31 cellular contexts compared by ENCODE assay signal in the genomic region with DNA sequence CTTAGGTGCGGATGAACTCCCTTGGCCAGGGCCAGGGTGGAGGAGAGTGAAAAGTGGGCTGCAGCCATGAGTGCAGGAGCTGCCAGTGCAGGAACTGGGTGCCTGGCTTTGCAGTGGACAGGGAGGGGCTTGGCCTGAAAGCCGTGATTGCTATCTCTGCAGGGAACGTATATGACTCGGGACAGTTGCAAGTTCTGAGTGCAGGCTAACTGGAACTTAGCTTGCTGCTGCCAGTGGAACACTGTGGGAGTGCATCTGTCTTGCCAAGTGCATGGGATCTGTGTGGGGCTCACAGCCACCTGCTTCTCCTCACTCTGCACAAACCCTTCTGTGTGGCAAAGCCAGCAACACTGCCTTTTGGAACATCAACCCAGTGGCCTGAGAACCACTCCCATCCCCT.
"Had no signal": no experiment of that assay in that cellular context is flagged by ENCODE, and none has a peak within 500 bp of the region (broad histone marks: within the 10 kb centered on the region; RNA-seq: fewer than 3 reads in every experiment).

No MANE protein-coding gene starts in this region.

- H3K4me2 ChIP-seq: neural progenitor cell had no signal

- ATAC-seq: left colon; left lung; lower lobe of right lung; natural killer cell; sciatic nerve; stimulated activated naive B cell treated with anti-CD40 and anti-IgM and Interleukin-4, amounts not matched to agents 10 μg/mL and 1 μg/mL and 100 μg/mL, for 72 hours; stimulated activated naive CD8-positive, alpha-beta T cell treated with anti-CD3 and anti-CD28 coated beads, Interleukin-15, Interleukin-2, amounts not matched to agents 100 U/mL and 50 U/mL, for 24 hours had no signal

- H3K27me3 ChIP-seq: left lung, neural progenitor cell, ovary, right atrium auricular region, stomach, testis, thyroid gland, transverse colon, upper lobe of left lung, vagina had no signal

- H3K36me3 Mint-ChIP-seq: neural progenitor cell had no signal

- H3K4me3 ChIP-seq: left lung, lower lobe of right lung, neural progenitor cell, ovary, right atrium auricular region, skin epidermis, stomach, testis, thyroid gland, transverse colon, upper lobe of left lung, vagina had no signal

- H3K9me3 ChIP-seq: ovary, testis, thyroid gland had no signal

- H3K4me1 Mint-ChIP-seq: immature natural killer cell; mesothelial cell of epicardium; naive B cell; natural killer cell; nephron progenitor cell; neural progenitor cell; stimulated activated naive B cell treated with anti-CD40 and anti-IgM and Interleukin-4, amounts not matched to agents 10 μg/mL and 1 μg/mL and 100 μg/mL, for 72 hours had no signal

- DNase-seq: hypothalamus; immature natural killer cell; kidney; left colon; left lung; lower lobe of right lung; mammary epithelial cell; mesendoderm; naive B cell; natural killer cell; nephron progenitor cell; ovary; stimulated activated CD4-positive, alpha-beta T cell treated with anti-CD3 and anti-CD28 coated beads, Interleukin-12 subunit alpha, Interleukin-12 subunit beta, amount 100 ng/mL, for 4 hours; stimulated activated CD4-positive, alpha-beta T cell treated with anti-CD3 and anti-CD28 coated beads, Interleukin-15, amount 100 ng/mL, for 24 hours; stimulated activated CD4-positive, alpha-beta T cell treated with anti-CD3 and anti-CD28 coated beads, Interleukin-2, amount 100 ng/mL, for 24 hours; stimulated activated CD4-positive, alpha-beta T cell treated with anti-CD3 and anti-CD28 coated beads, Interleukin-4, amount 100 ng/mL, for 1 hour; stimulated activated naive B cell treated with anti-CD40 and anti-IgM and Interleukin-4, amounts not matched to agents 10 μg/mL and 1 μg/mL and 100 μg/mL, for 72 hours; stimulated activated naive CD8-positive, alpha-beta T cell treated with anti-CD3 and anti-CD28 coated beads, Interleukin-15, Interleukin-2, amounts not matched to agents 100 U/mL and 50 U/mL, for 24 hours; stomach; testis; thyroid gland; transverse colon; upper lobe of left lung had no signal

- H3K4me3 Mint-ChIP-seq: immature natural killer cell; mesothelial cell of epicardium; naive B cell; natural killer cell; nephron progenitor cell; neural progenitor cell; stimulated activated naive B cell treated with anti-CD40 and anti-IgM and Interleukin-4, amounts not matched to agents 10 μg/mL and 1 μg/mL and 100 μg/mL, for 72 hours had no signal

- H3K36me3 ChIP-seq: lower lobe of right lung, neural progenitor cell, ovary, right atrium auricular region, thyroid gland, transverse colon, upper lobe of left lung, vagina had no signal

- H3K4me1 ChIP-seq: left lung, lower lobe of right lung, neural progenitor cell, right atrium auricular region, stomach, testis, thyroid gland, transverse colon, upper lobe of left lung, vagina had no signal

- H3K27ac ChIP-seq: left lung, lower lobe of right lung, neural progenitor cell, ovary, right atrium auricular region, skin epidermis, stomach, testis, thyroid gland, transverse colon, upper lobe of left lung, vagina had no signal

- H3K27me3 Mint-ChIP-seq: naive B cell; progenitor cell of endocrine pancreas; stimulated activated naive B cell treated with anti-CD40 and anti-IgM and Interleukin-4, amounts not matched to agents 10 μg/mL and 1 μg/mL and 100 μg/mL, for 72 hours had no signal

- FAIRE-seq: islet of Langerhans, kidney had no signal
